In genomic region chr15:78950906-78951840, GRCh38 we compare ENCODE assay signal across 1 cellular context.
TF ChIP-seq lines count a peak whose summit lies in the region.

No MANE protein-coding gene starts in this region.

TF ChIP-seq in WTC11, 78 proteins besides CTCF, POLR2A, EP300 and RAD21 (continued from another document):
- TF ChIP-seq ZNF532 (CRISPR knock-in tag; IDR thresholded peaks at IDR 0.05; ENCODE audit: borderline replicate concordance): no peak
TF ChIP-seq in WTC11: peak in this region for 0.
